Comparison of ENCODE assay signal across 35 cellular contexts in the genomic region with DNA sequence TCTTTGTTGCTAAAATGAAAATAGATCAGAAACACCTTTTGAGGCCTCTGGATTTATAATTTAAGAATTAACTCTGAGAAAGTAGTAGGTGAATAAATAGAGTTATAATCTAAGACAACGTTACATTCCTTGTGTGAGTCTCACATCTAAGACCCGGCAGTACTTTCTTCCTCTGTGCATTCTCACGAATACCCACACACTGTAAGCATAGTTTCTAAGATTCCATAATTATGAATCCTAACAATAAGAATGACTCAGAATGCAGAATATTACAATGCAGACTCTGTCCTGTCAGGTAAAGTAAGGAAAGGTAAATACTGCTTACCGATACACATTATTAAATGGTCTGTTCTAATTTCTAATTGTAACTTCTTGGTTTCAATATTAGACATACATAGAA.
"Had no signal": no experiment of that assay in that cellular context is flagged by ENCODE, and none has a peak within 500 bp of the region (broad histone marks: within the 10 kb centered on the region; RNA-seq: fewer than 3 reads in every experiment).

No MANE protein-coding gene starts in this region.

- DNase-seq: Karpas-422, Kasumi-1, KG1, MG63, MM.1S, MV-4-11, NCI-H1048, NCI-H1092, NCI-H1092 treated with DMSO at 0.1 percent for 48 hours, NCI-H1105, NCI-H1105 treated with DMSO at 0.1 percent for 48 hours, NCI-H1417, NCI-H1417 treated with DMSO at 0.1 percent for 48 hours, NCI-H1436, NCI-H1436 treated with DMSO at 0.1 percent for 48 hours, NCI-H146, NCI-H1694, NCI-H1694 treated with DMSO at 0.1 percent for 48 hours, NCI-H187, NCI-H187 treated with DMSO at 0.1 percent for 48 hours, NCI-H1930, NCI-H2029, NCI-H2029 treated with DMSO at 0.1 percent for 48 hours, NCI-H2081, NCI-H2081 treated with DMSO at 0.1 percent for 48 hours, NCI-H2107, NCI-H2171, NCI-H2171 treated with DMSO at 0.1 percent for 48 hours, NCI-H2227 treated with DMSO at 0.1 percent for 48 hours, NCI-H226, NCI-H345, NCI-H446, NCI-H446 treated with DMSO at 0.1 percent for 48 hours, NCI-H510A had no signal

- H3K9ac ChIP-seq: KMS-11 had no signal

- H3K4me3 ChIP-seq: MG63 had no signal

- H3K36me3 ChIP-seq: MG63 had no signal

- H3K4me2 ChIP-seq: KMS-11 had no signal

- H3K9me3 ChIP-seq: MG63 had no signal

- H3K27ac ChIP-seq: KMS-11 had no signal

- H3K27me3 ChIP-seq: MG63 had no signal
